In genomic region chr12:110543252-110543959, GRCh38 we compare ENCODE assay signal across 8 cellular contexts. TPM values are rescaled to one million over a fixed set of nuclear protein-coding genes. Genes with fewer than 3 reads are reported as not detected.
DNase-seq lines count a peak whose midpoint lies in the region; ATAC-seq, FAIRE-seq and TF ChIP-seq lines count a peak whose summit lies in the region.

No MANE protein-coding gene starts in this region.

- H3K9me3 Mint-ChIP-seq in T-cell (no peaks in the 10 kb centered on the region), GM23338 (no peaks in the 10 kb centered on the region)

- H3K4me3 Mint-ChIP-seq in T-cell (no peak overlapping the region), GM23338 (no peak overlapping the region)

- no peaks in the 10 kb centered on the region for H3F3A ChIP-seq in GM23338 (replicated peaks; ENCODE audit: low read depth)

- H3K4me2 ChIP-seq in GM23338: no peak overlapping the region

- H3K9me2 ChIP-seq in GM23338 (ENCODE audit: insufficient read depth): no peaks in the 10 kb centered on the region

- H4K20me1 ChIP-seq in GM23338 (replicated peaks; ENCODE audit: insufficient read depth): peaks cover 8% of the 10 kb centered on the region; the same call in 1 of the 2 replicates

- TF ChIP-seq CTCF in fibroblast of the aortic adventitia (IDR thresholded peaks at IDR 0.05; ENCODE audit: insufficient read depth, low read length) (no peak), GM23338 (conservative IDR thresholded peaks at IDR 0.05; ENCODE audit: low read depth in 2 of 2) (no peak)

- H3K4me1 Mint-ChIP-seq in T-cell (peaks cover 29 to 35% (median 31%) of the 10 kb centered on the region in 3 donors), GM23338 (peaks cover 3% of the 10 kb centered on the region; the same call in 2 of the 3 replicates)

- DNase-seq in GM18507 (ENCODE audit: extremely low spot score, insufficient read length, low read depth) (no peak), T-cell (no peak), fibroblast of the aortic adventitia (ENCODE audit: low read depth) (peak; percentile 92), occipital lobe (lab: John Stamatoyannopoulos, UW) (peak; percentile 63), MV-4-11 (lab: John Stamatoyannopoulos, UW) (no peak), NOMO-1 treated with dmso at 0.1 percent for 144 hours (lab: John Stamatoyannopoulos, UW; ENCODE audit: unreplicated experiment) (no peak), GM23338 (ENCODE audit: low spot score) (no peak)
- no peak for DNase-seq in activated effector memory CD4-positive, alpha-beta T cell treated with Interleukin-2 at 50 U/mL for 16 hours

- H3K27ac ChIP-seq in GM23338 (ENCODE audit: low read depth): no peak overlapping the region

- POLR2A ChIA-PET in T-cell (lab: Charles Lee): interaction anchor here in 1 of 2 donors (0.6 kb wide), 2 partner anchors 47 to 57 kb away, joined by 3 read pairs; no protein-coding TSS in a partner anchor

- peaks cover 10% of the 10 kb centered on the region; the same call in 1 of the 2 replicates for H3K36me3 ChIP-seq in GM23338 (ENCODE audit: insufficient read depth)

- ATAC-seq in T-cell (replicated peaks in 1 of 4) (no peak), GM23338 (no peak)

- H3K27me3 ChIP-seq in GM23338 (ENCODE audit: insufficient read depth): no peaks in the 10 kb centered on the region

- no peak overlapping the region for H2AFZ ChIP-seq in GM23338

- peaks cover 11% of the 10 kb centered on the region for H3K79me2 ChIP-seq in GM23338 (replicated peaks; ENCODE audit: insufficient read depth)

- H3K27me3 Mint-ChIP-seq in T-cell (no peaks in the 10 kb centered on the region), GM23338 (ENCODE audit: insufficient read depth, low read depth, poor library complexity) (peaks cover 3% of the 10 kb centered on the region)

- peaks cover 3% of the 10 kb centered on the region for H3K4me1 ChIP-seq in GM23338 (ENCODE audit: insufficient read depth)

- FAIRE-seq in GM18507 (lab: Jason Lieb, UNC): peak; percentile 66

- CTCF ChIA-PET in T-cell (lab: Charles Lee): interaction anchor here in 1 of 2 donors (0.7 to 1.7 kb wide), 3 partner anchors 58 to 202 kb away, joined by 3 to 7 read pairs (median 7); no protein-coding TSS in a partner anchor

- peak overlapping the region; percentile 33 to 41 for H3K27ac Mint-ChIP-seq in T-cell
- no peak overlapping the region; the same call in 1 of the 2 replicates for H3K27ac Mint-ChIP-seq in GM23338

- no peak overlapping the region for H3K4me3 ChIP-seq in fibroblast of the aortic adventitia (ENCODE audit: low read depth, low read length)
- no peak overlapping the region for H3K4me3 ChIP-seq in GM23338

- peaks cover 42% of the 10 kb centered on the region for H3K36me3 Mint-ChIP-seq in T-cell
- peaks cover 15% of the 10 kb centered on the region; the same call in 2 of the 3 replicates for H3K36me3 Mint-ChIP-seq in GM23338 (ENCODE audit: low read depth)

TF ChIP-seq in GM23338, 12 proteins besides CTCF, POLR2A, EP300 and RAD21 (continues in another document):
- TF ChIP-seq STAT1 (IDR thresholded peaks at IDR 0.05; ENCODE audit: unreplicated experiment): no peak
- TF ChIP-seq EZH2 (IDR thresholded peaks at IDR 0.05; ENCODE audit: low read depth, unreplicated experiment): no peak
- TF ChIP-seq REST (IDR thresholded peaks at IDR 0.05; ENCODE audit: unreplicated experiment): no peak
- no peak for TF ChIP-seq ETS1 (IDR thresholded peaks at IDR 0.05)
- no peak for TF ChIP-seq ZNF331 (CRISPR knock-in tag; IDR thresholded peaks at IDR 0.05; ENCODE audit: low read depth)
- no peak for TF ChIP-seq POLR2AphosphoS5 (IDR thresholded peaks at IDR 0.05; ENCODE audit: low read depth)
- TF ChIP-seq CREB1 (CRISPR knock-in tag; IDR thresholded peaks at IDR 0.05; ENCODE audit: low read depth): no peak
- TF ChIP-seq ZNF114 (CRISPR knock-in tag; IDR thresholded peaks at IDR 0.05): no peak
- no peak for TF ChIP-seq NANOG (IDR thresholded peaks at IDR 0.05; ENCODE audit: borderline replicate concordance)

RNA-seq across cellular contexts. Expression of gene PPTC7, which starts 39.7 kb away (rescaled TPM):
- 10 to 100 TPM; 36.0 to 38.1 (median 36.6) TPM for total RNA-seq in T-cell
- 6.1 and 11.9 TPM in 2 replicates for total RNA-seq in fibroblast of the aortic adventitia (ENCODE audit: low replicate concordance)
- total RNA-seq in occipital lobe: 10.3 TPM
- total RNA-seq in GM23338 (2014; rRNA removed; shearing (Covaris generic)): 17.5 and 22.3 TPM in 2 replicates
- 5.2 and 7.5 TPM in 2 replicates for polyA plus RNA-seq in GM23338 (2016; fragmentation: Nextera tagmentation; extraction: Ambion mirVana)

RNA-seq across cellular contexts. Expression of gene RAD9B, which starts 41.3 kb away (rescaled TPM):
- 1 to 10 TPM in 1 of 5 donors, under 1 TPM in 3, not detected in 1; 0.18 to 1.6 (median 0.74) TPM for total RNA-seq in T-cell
- 2.3 and 5.5 TPM in 2 replicates for total RNA-seq in fibroblast of the aortic adventitia (ENCODE audit: low replicate concordance)
- total RNA-seq in occipital lobe: 0.94 TPM
- total RNA-seq in GM23338 (2014; rRNA removed; shearing (Covaris generic)): not detected in 2 replicates
- not detected in 2 replicates for polyA plus RNA-seq in GM23338 (2016; fragmentation: Nextera tagmentation; extraction: Ambion mirVana)

RNA-seq across cellular contexts. Expression of gene VPS29, which starts 41.5 kb away (rescaled TPM):
- total RNA-seq in T-cell (100 to 1,000 TPM in 1 of 5 donors, 10 to 100 TPM in 4; 79.0 to 109 (median 95.4) TPM), fibroblast of the aortic adventitia (ENCODE audit: low replicate concordance) (83.2 and 88.9 TPM in 2 replicates), occipital lobe (108 TPM)
- 39.1 and 82.1 TPM in 2 replicates for total RNA-seq in GM23338 (2014; rRNA removed; shearing (Covaris generic))
- 103 and 115 TPM in 2 replicates for polyA plus RNA-seq in GM23338 (2016; fragmentation: Nextera tagmentation; extraction: Ambion mirVana)

Comparison
In these comparisons a context has a peak if more than half of its experiments do, and no peak if none do; other contexts are left out.
1. DNase-seq: peak in fibroblast of the aortic adventitia (single experiment) and occipital lobe (single experiment); none in GM18507 (single experiment), T-cell (0 of 34), MV-4-11 (single experiment), NOMO-1 treated with dmso at 0.1 percent for 144 hours (single experiment), activated effector memory CD4-positive, alpha-beta T cell treated with Interleukin-2 at 50 U/mL for 16 hours (single experiment) and GM23338 (single experiment).